Comparison of ENCODE assay signal across 1 cellular context in the genomic region with DNA sequence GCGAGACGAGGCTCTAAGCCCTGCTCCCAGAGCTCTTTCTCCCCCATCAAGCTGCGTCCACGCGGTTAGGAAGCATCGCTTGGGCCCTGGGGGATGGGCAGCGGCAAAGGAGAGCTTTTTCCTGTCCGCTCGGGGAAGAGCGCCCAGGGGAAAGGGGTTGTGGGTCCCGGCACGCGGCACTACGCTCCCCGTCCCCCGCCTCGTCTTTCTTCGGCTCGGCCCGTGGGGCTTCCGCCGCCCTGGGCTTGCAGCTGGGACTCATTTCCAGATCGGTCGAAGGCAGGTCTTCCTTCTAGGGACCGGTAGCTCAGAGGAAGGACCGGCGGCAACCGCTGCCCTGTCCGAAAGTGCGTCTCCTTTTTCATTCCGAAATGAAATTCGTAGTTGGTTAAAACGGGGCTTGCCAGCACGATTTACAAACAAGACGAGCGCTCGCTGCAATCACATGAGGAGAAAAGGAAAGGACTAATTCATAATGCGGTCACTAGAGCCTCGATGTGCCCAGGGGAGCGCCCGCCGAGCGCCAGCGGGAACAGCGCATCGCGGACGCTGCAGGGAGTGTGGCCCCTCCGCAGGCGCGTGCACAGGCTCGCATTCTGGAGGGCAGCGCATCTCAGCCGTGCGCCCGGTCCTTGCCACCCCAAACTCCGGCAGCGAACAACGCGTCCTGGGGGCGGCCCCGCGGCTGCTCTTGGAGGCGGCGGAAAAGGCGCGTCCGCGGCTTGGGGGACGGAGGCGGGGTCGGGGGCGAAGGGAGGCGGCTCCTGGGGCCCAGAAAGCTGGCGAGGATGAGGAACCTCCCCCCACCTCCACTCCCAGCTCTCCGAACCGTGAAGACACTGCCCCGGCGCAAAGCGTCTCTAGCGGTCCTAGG.
TF ChIP-seq lines count a peak whose summit lies in the region.

No MANE protein-coding gene starts in this region.

TF ChIP-seq in WTC11, 78 proteins besides CTCF, POLR2A, EP300 and RAD21 (continued from another document):
- TF ChIP-seq, protein P1, sequence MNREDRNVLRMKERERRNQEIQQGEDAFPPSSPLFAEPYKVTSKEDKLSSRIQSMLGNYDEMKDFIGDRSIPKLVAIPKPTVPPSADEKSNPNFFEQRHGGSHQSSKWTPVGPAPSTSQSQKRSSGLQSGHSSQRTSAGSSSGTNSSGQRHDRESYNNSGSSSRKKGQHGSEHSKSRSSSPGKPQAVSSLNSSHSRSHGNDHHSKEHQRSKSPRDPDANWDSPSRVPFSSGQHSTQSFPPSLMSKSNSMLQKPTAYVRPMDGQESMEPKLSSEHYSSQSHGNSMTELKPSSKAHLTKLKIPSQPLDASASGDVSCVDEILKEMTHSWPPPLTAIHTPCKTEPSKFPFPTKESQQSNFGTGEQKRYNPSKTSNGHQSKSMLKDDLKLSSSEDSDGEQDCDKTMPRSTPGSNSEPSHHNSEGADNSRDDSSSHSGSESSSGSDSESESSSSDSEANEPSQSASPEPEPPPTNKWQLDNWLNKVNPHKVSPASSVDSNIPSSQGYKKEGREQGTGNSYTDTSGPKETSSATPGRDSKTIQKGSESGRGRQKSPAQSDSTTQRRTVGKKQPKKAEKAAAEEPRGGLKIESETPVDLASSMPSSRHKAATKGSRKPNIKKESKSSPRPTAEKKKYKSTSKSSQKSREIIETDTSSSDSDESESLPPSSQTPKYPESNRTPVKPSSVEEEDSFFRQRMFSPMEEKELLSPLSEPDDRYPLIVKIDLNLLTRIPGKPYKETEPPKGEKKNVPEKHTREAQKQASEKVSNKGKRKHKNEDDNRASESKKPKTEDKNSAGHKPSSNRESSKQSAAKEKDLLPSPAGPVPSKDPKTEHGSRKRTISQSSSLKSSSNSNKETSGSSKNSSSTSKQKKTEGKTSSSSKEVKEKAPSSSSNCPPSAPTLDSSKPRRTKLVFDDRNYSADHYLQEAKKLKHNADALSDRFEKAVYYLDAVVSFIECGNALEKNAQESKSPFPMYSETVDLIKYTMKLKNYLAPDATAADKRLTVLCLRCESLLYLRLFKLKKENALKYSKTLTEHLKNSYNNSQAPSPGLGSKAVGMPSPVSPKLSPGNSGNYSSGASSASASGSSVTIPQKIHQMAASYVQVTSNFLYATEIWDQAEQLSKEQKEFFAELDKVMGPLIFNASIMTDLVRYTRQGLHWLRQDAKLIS (CRISPR knock-in tag; IDR thresholded peaks at IDR 0.05; ENCODE audit: borderline replicate concordance), result no peak
- TF ChIP-seq FOXP1 (CRISPR knock-in tag; IDR thresholded peaks at IDR 0.05; ENCODE audit: borderline replicate concordance) (peak; percentile 68; the same call in 1 of the 2 replicates), ZNF232 (CRISPR knock-in tag; IDR thresholded peaks at IDR 0.05) (no peak), GRHL2 (CRISPR knock-in tag; IDR thresholded peaks at IDR 0.05; ENCODE audit: insufficient replicate concordance, severe bottlenecking) (no peak), RELA (CRISPR knock-in tag; IDR thresholded peaks at IDR 0.05; ENCODE audit: borderline replicate concordance) (no peak), RORB (CRISPR knock-in tag; IDR thresholded peaks at IDR 0.05) (no peak), ZNF219 (CRISPR knock-in tag; IDR thresholded peaks at IDR 0.05; ENCODE audit: borderline replicate concordance) (no peak), EMX1 (CRISPR knock-in tag; IDR thresholded peaks at IDR 0.05) (no peak), ZNF121 (CRISPR knock-in tag; IDR thresholded peaks at IDR 0.05) (peak; percentile 78; the same call in 1 of the 2 replicates), ATF1 (CRISPR knock-in tag; IDR thresholded peaks at IDR 0.05) (0 out of 2 replicates have a peak, but pooled peaks have one; percentile 26), GTF2I (CRISPR knock-in tag; conservative IDR thresholded peaks at IDR 0.05) (no peak)
- TF ChIP-seq, protein P2, sequence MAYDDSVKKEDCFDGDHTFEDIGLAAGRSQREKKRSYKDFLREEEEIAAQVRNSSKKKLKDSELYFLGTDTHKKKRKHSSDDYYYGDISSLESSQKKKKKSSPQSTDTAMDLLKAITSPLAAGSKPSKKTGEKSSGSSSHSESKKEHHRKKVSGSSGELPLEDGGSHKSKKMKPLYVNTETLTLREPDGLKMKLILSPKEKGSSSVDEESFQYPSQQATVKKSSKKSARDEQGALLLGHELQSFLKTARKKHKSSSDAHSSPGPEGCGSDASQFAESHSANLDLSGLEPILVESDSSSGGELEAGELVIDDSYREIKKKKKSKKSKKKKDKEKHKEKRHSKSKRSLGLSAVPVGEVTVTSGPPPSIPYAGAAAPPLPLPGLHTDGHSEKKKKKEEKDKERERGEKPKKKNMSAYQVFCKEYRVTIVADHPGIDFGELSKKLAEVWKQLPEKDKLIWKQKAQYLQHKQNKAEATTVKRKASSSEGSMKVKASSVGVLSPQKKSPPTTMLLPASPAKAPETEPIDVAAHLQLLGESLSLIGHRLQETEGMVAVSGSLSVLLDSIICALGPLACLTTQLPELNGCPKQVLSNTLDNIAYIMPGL (CRISPR knock-in tag; IDR thresholded peaks at IDR 0.05), result peak; percentile 95
- TF ChIP-seq, protein P3, sequence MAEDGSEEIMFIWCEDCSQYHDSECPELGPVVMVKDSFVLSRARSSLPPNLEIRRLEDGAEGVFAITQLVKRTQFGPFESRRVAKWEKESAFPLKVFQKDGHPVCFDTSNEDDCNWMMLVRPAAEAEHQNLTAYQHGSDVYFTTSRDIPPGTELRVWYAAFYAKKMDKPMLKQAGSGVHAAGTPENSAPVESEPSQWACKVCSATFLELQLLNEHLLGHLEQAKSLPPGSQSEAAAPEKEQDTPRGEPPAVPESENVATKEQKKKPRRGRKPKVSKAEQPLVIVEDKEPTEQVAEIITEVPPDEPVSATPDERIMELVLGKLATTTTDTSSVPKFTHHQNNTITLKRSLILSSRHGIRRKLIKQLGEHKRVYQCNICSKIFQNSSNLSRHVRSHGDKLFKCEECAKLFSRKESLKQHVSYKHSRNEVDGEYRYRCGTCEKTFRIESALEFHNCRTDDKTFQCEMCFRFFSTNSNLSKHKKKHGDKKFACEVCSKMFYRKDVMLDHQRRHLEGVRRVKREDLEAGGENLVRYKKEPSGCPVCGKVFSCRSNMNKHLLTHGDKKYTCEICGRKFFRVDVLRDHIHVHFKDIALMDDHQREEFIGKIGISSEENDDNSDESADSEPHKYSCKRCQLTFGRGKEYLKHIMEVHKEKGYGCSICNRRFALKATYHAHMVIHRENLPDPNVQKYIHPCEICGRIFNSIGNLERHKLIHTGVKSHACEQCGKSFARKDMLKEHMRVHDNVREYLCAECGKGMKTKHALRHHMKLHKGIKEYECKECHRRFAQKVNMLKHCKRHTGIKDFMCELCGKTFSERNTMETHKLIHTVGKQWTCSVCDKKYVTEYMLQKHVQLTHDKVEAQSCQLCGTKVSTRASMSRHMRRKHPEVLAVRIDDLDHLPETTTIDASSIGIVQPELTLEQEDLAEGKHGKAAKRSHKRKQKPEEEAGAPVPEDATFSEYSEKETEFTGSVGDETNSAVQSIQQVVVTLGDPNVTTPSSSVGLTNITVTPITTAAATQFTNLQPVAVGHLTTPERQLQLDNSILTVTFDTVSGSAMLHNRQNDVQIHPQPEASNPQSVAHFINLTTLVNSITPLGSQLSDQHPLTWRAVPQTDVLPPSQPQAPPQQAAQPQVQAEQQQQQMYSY (CRISPR knock-in tag; IDR thresholded peaks at IDR 0.05), result 0 out of 2 replicates have a peak, but pooled peaks have one; percentile 24
- TF ChIP-seq, protein P4, sequence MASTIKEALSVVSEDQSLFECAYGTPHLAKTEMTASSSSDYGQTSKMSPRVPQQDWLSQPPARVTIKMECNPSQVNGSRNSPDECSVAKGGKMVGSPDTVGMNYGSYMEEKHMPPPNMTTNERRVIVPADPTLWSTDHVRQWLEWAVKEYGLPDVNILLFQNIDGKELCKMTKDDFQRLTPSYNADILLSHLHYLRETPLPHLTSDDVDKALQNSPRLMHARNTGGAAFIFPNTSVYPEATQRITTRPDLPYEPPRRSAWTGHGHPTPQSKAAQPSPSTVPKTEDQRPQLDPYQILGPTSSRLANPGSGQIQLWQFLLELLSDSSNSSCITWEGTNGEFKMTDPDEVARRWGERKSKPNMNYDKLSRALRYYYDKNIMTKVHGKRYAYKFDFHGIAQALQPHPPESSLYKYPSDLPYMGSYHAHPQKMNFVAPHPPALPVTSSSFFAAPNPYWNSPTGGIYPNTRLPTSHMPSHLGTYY (CRISPR knock-in tag; IDR thresholded peaks at IDR 0.05), result no peak
- TF ChIP-seq, protein P5, sequence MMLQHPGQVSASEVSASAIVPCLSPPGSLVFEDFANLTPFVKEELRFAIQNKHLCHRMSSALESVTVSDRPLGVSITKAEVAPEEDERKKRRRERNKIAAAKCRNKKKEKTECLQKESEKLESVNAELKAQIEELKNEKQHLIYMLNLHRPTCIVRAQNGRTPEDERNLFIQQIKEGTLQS (CRISPR knock-in tag; conservative IDR thresholded peaks at IDR 0.05), result no peak
- TF ChIP-seq, protein P6, sequence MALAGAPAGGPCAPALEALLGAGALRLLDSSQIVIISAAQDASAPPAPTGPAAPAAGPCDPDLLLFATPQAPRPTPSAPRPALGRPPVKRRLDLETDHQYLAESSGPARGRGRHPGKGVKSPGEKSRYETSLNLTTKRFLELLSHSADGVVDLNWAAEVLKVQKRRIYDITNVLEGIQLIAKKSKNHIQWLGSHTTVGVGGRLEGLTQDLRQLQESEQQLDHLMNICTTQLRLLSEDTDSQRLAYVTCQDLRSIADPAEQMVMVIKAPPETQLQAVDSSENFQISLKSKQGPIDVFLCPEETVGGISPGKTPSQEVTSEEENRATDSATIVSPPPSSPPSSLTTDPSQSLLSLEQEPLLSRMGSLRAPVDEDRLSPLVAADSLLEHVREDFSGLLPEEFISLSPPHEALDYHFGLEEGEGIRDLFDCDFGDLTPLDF (CRISPR knock-in tag; IDR thresholded peaks at IDR 0.05), result no peak
- TF ChIP-seq, protein P7, sequence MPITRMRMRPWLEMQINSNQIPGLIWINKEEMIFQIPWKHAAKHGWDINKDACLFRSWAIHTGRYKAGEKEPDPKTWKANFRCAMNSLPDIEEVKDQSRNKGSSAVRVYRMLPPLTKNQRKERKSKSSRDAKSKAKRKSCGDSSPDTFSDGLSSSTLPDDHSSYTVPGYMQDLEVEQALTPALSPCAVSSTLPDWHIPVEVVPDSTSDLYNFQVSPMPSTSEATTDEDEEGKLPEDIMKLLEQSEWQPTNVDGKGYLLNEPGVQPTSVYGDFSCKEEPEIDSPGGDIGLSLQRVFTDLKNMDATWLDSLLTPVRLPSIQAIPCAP (CRISPR knock-in tag; IDR thresholded peaks at IDR 0.05), result peak; percentile 73; the same call in 1 of the 2 replicates
